8 cellular contexts compared by ENCODE assay signal in the genomic region with DNA sequence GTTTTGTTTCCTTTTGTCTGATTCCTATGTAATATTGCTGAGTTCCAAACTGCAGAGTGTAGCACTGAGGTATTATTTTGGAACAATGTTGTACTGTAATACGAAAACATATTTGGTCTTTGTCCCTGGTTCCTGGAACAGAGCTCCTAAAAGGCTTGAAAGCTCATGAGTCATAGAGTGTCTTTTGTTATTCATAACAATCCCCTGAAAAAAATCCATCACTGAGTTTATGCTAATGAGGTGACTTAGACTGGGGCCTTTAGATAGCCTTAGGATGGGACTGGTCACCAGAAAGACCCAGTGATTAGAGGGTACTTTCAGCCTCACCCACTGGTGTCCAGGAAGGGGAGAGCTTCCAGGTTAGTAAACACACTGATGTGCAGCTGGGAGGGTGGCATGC.
A peak's percentile ranks its signal among the peaks of the same experiment; 100 is the strongest.
DNase-seq lines count a peak whose midpoint lies in the region; ATAC-seq and TF ChIP-seq lines count a peak whose summit lies in the region.

No MANE protein-coding gene starts in this region.

- H2AFZ ChIP-seq in mammary epithelial cell (ENCODE audit: low read depth, low read length) = no peak overlapping the region

- no peak overlapping the region for H3K4me2 ChIP-seq in mammary epithelial cell (ENCODE audit: insufficient read depth, low read depth, low read length)

- CTCF ChIA-PET in mammary epithelial cell (lab: Charles Lee; ENCODE audit: low non-redundant PET) = no interaction called here

- H3K27me3 ChIP-seq in mammary epithelial cell (ENCODE audit: insufficient read depth, low read length) (no peaks in the 10 kb centered on the region), heart right ventricle (no peaks in the 10 kb centered on the region)

- in situ Hi-C loops in mammary epithelial cell (cut with MboI; ENCODE audit: low sequenced_read_pairs in 2 of 2) = no loop called here

- no peaks in the 10 kb centered on the region for H3K4me1 ChIP-seq in mammary epithelial cell (ENCODE audit: insufficient read depth, low read length)
- no peaks in the 10 kb centered on the region for H3K4me1 ChIP-seq in heart right ventricle

- H3K9me3 ChIP-seq in mammary epithelial cell (replicated peaks; ENCODE audit: insufficient read depth, low read length) = no peaks in the 10 kb centered on the region
- H3K9me3 ChIP-seq in heart right ventricle = no peaks in the 10 kb centered on the region

- dilution Hi-C loops in mammary epithelial cell (cut with HindIII; ENCODE audit: low sequenced_read_pairs) = no loop called here

- no peaks in the 10 kb centered on the region for H3K79me2 ChIP-seq in mammary epithelial cell (ENCODE audit: insufficient read depth, low read length)

- intact Hi-C loops in mammary epithelial cell (cut with micrococcal nuclease) (no loop called here), heart right ventricle (cut with DNase I) (no loop called here)

- no peaks in the 10 kb centered on the region for H3K36me3 ChIP-seq in mammary epithelial cell (ENCODE audit: insufficient read depth, low read length)
- peaks cover 0 to 8% (median 0%) of the 10 kb centered on the region in 9 donors for H3K36me3 ChIP-seq in heart right ventricle

- BruUV-seq in mammary epithelial cell (replicated peaks; lab: Mats Ljungman, UMichigan) = no TSS peak

- H3K9ac ChIP-seq in mammary epithelial cell (ENCODE audit: insufficient read depth, low read length) = no peak overlapping the region

- H4K20me1 ChIP-seq in mammary epithelial cell (ENCODE audit: insufficient read depth, low read length) = no peaks in the 10 kb centered on the region

- DNase-seq in DMS53 (lab: John Stamatoyannopoulos, UW) = peak; percentile 55
- DNase-seq in mammary epithelial cell = peak; percentile 17
- DNase-seq in NCI-H2029 (lab: John Stamatoyannopoulos, UW) = no peak
- no peak for DNase-seq in heart right ventricle
- no peak for DNase-seq in stimulated activated CD4-positive, alpha-beta T cell treated with anti-CD3 and anti-CD28 coated beads, Interleukin-15, amount 100 ng/mL, for 24 hours
- no peak for DNase-seq in NCI-H2171 treated with DMSO at 0.1 percent for 48 hours (lab: John Stamatoyannopoulos, UW)

- TF ChIP-seq CTCF in mammary epithelial cell (conservative IDR thresholded peaks at IDR 0.05 in 1 of 2, IDR thresholded peaks at IDR 0.05 in 1 of 2; ENCODE audit: extremely low read depth in 1 of 2, insufficient read depth in 1 of 2, low read depth in 1 of 2, low read length in 2 of 2) = no peak
- TF ChIP-seq CTCF in heart right ventricle (IDR thresholded peaks at IDR 0.05) = no peak

- no peak overlapping the region for H3K27ac ChIP-seq in mammary epithelial cell (ENCODE audit: insufficient read depth, low read depth, low read length)
- no peak overlapping the region for H3K27ac ChIP-seq in heart right ventricle

- no peak overlapping the region for H3K4me3 ChIP-seq in mammary epithelial cell (replicated peaks in 1 of 3; ENCODE audit: insufficient read depth in 1 of 3, low read depth in 2 of 3, low read length in 3 of 3)
- H3K4me3 ChIP-seq in heart right ventricle = no peak overlapping the region

- ATAC-seq in GM21360 (IDR thresholded peaks at IDR 0.05; ENCODE audit: unreplicated experiment) = peak; percentile 71
- peak; percentile 60 for ATAC-seq in HG03196 (IDR thresholded peaks at IDR 0.05; ENCODE audit: unreplicated experiment)
- no peak for ATAC-seq in heart right ventricle

- WGBS in mammary epithelial cell (ENCODE audit: low coverage, missing lambda C conversion rate) = 75% methylated on average over 1 of the region's 1 CpG
- WGBS in heart right ventricle, 2 donors = 84% methylated on average over 1 of the region's 1 CpG

Comparison
In these comparisons a context has a peak if more than half of its experiments do, and no peak if none do; other contexts are left out.
1. DNase-seq: peak in DMS53 (single experiment) and mammary epithelial cell (single experiment); none in NCI-H2029 (single experiment), heart right ventricle (0 of 2), stimulated activated CD4-positive, alpha-beta T cell treated with anti-CD3 and anti-CD28 coated beads, Interleukin-15, amount 100 ng/mL, for 24 hours (single experiment) and NCI-H2171 treated with DMSO at 0.1 percent for 48 hours (single experiment).
2. ATAC-seq: peak in GM21360 (single experiment) and HG03196 (single experiment); none in heart right ventricle (0 of 8).